ENCODE assay signal across 40 cellular contexts in the genomic region with DNA sequence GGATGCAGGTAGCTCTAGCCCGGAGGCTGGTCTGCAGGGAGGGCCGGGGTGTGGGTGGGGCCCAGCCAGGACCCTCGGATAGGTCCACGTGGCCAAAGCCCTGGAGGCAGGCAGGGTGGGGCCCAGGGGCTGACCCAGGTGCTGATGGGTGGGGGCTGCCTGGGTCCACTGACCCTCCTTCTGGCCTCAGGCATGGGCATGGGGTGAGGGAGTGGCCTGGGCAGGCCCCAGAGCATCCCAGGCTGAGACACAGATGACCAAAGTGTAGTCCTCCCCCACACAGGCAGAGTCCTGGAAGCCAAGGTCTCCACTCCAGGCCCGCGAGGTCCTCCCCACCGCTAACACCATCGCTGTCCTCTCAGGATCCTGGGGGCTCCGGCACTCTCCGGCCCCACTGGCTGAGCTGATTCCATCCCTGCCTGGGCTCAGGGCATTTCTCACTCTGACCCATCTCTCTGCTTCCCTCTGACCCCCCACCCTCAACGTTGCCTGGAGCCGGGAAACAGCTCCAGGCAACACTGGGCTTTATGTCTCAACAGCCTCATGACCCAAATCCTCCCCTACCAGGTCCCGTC.
"Had no signal": no experiment of that assay in that cellular context is flagged by ENCODE, and none has a peak within 500 bp of the region (broad histone marks: within the 10 kb centered on the region; RNA-seq: fewer than 3 reads in every experiment).

No MANE protein-coding gene starts in this region.

- H3K4me3 ChIP-seq: ascending aorta, cardiac muscle cell, MG63, Peyer's patch, SJSA1 had no signal

- H3K36me3 ChIP-seq: ascending aorta, cardiac muscle cell, MG63, Peyer's patch, SJSA1 had no signal

- H3K4me1 Mint-ChIP-seq: activated B cell treated with CpG ODN at 0.5 μM for 24 hours; activated CD4-positive, alpha-beta memory T cell treated with anti-CD3 and anti-CD28 coated beads, Interleukin-2, amount 10 ng/mL, durations not matched to agents 7 days and 5 days; activated CD8-positive, alpha-beta memory T cell treated with anti-CD3 and anti-CD28 coated beads, Interleukin-2, amount 10 ng/mL, durations not matched to agents 7 days and 5 days; activated naive CD8-positive, alpha-beta T cell treated with anti-CD3 and anti-CD28 coated beads for 36 hours; activated T-helper 17 cell treated with anti-CD3 and anti-CD28 coated beads, Interleukin-2, amount 50 U/mL, for 72 hours; central memory CD8-positive, alpha-beta T cell had no signal

- ATAC-seq: activated CD8-positive, alpha-beta memory T cell treated with anti-CD3 and anti-CD28 coated beads, Interleukin-2, amount 10 ng/mL, durations not matched to agents 7 days and 5 days; activated T-cell treated with anti-CD3 and anti-CD28 coated beads, Interleukin-2, amount 50 U/mL, for 72 hours; activated T-helper 17 cell treated with anti-CD3 and anti-CD28 coated beads, Interleukin-2, amount 50 U/mL, for 72 hours; PC-3; SK-N-SH treated with all-trans-retinoic acid at 6 μM for 48 hours had no signal

- H3K27ac Mint-ChIP-seq: activated B cell treated with CpG ODN at 0.5 μM for 24 hours; activated CD4-positive, alpha-beta memory T cell treated with anti-CD3 and anti-CD28 coated beads, Interleukin-2, amount 10 ng/mL, durations not matched to agents 7 days and 5 days; activated CD8-positive, alpha-beta memory T cell treated with anti-CD3 and anti-CD28 coated beads, Interleukin-2, amount 10 ng/mL, durations not matched to agents 7 days and 5 days; activated naive CD8-positive, alpha-beta T cell treated with anti-CD3 and anti-CD28 coated beads for 36 hours; activated T-cell treated with anti-CD3 and anti-CD28 coated beads, Interleukin-2, amount 50 U/mL, for 72 hours; activated T-helper 17 cell treated with anti-CD3 and anti-CD28 coated beads, Interleukin-2, amount 50 U/mL, for 72 hours had no signal

- H3K4me3 Mint-ChIP-seq: activated B cell treated with CpG ODN at 0.5 μM for 24 hours; activated CD4-positive, alpha-beta memory T cell treated with anti-CD3 and anti-CD28 coated beads, Interleukin-2, amount 10 ng/mL, durations not matched to agents 7 days and 5 days; activated CD8-positive, alpha-beta memory T cell treated with anti-CD3 and anti-CD28 coated beads, Interleukin-2, amount 10 ng/mL, durations not matched to agents 7 days and 5 days; activated naive CD8-positive, alpha-beta T cell treated with anti-CD3 and anti-CD28 coated beads for 36 hours; activated T-cell treated with anti-CD3 and anti-CD28 coated beads, Interleukin-2, amount 50 U/mL, for 72 hours; activated T-helper 17 cell treated with anti-CD3 and anti-CD28 coated beads, Interleukin-2, amount 50 U/mL, for 72 hours; central memory CD8-positive, alpha-beta T cell had no signal

- H3K27ac ChIP-seq: ascending aorta, cardiac muscle cell, Peyer's patch, SJSA1, VCaP had no signal

- H3K4me1 ChIP-seq: ascending aorta, SJSA1 had no signal

- H3K9me3 Mint-ChIP-seq: activated B cell treated with CpG ODN at 0.5 μM for 24 hours; activated CD4-positive, alpha-beta memory T cell treated with anti-CD3 and anti-CD28 coated beads, Interleukin-2, amount 10 ng/mL, durations not matched to agents 7 days and 5 days; activated naive CD8-positive, alpha-beta T cell treated with anti-CD3 and anti-CD28 coated beads for 36 hours; activated T-cell treated with anti-CD3 and anti-CD28 coated beads, Interleukin-2, amount 50 U/mL, for 72 hours; activated T-helper 17 cell treated with anti-CD3 and anti-CD28 coated beads, Interleukin-2, amount 50 U/mL, for 72 hours; central memory CD8-positive, alpha-beta T cell had no signal

- H3K27me3 ChIP-seq: ascending aorta, cardiac muscle cell, MG63, Peyer's patch had no signal

- H3K9me3 ChIP-seq: ascending aorta, MG63, Peyer's patch, SJSA1 had no signal

- H3K36me3 Mint-ChIP-seq: activated CD8-positive, alpha-beta memory T cell treated with anti-CD3 and anti-CD28 coated beads, Interleukin-2, amount 10 ng/mL, durations not matched to agents 7 days and 5 days; activated naive CD8-positive, alpha-beta T cell treated with anti-CD3 and anti-CD28 coated beads for 36 hours had no signal

- DNase-seq: activated B cell treated with CpG ODN at 0.5 μM for 24 hours; activated CD4-positive, alpha-beta memory T cell treated with anti-CD3 and anti-CD28 coated beads, Interleukin-2, amount 10 ng/mL, durations not matched to agents 7 days and 5 days; activated CD4-positive, alpha-beta T cell treated with anti-CD3 and anti-CD28 coated beads for 1 hour; activated CD4-positive, alpha-beta T cell treated with anti-CD3 and anti-CD28 coated beads for 48 hours; activated CD8-positive, alpha-beta memory T cell treated with anti-CD3 and anti-CD28 coated beads for 24 hours; activated CD8-positive, alpha-beta memory T cell treated with anti-CD3 and anti-CD28 coated beads, Interleukin-2, amount 10 ng/mL, durations not matched to agents 7 days and 5 days; activated CD8-positive, alpha-beta memory T cell treated with anti-CD3 and anti-CD28 coated beads, Interleukin-2, amount 50 U/mL, for 48 hours; activated effector memory CD4-positive, alpha-beta T cell treated with anti-CD3 and anti-CD28 coated beads, Interleukin-2, amount 50 U/mL, for 16 hours; activated naive CD4-positive, alpha-beta T cell; activated naive CD4-positive, alpha-beta T cell treated with anti-CD3 and anti-CD28 coated beads, Interleukin-2, amount 50 U/mL, for 16 hours; activated naive CD8-positive, alpha-beta T cell treated with anti-CD3 and anti-CD28 coated beads for 36 hours; activated T-cell treated with anti-CD3 and anti-CD28 coated beads, Interleukin-2, amount 50 U/mL, for 72 hours; amniotic stem cell; Kasumi-1; KBM-7; MG63; NCI-H1048; NCI-H1105 treated with DMSO at 0.1 percent for 48 hours; NCI-H1436; NCI-H1694; NCI-H1930; NCI-H2081 treated with DMSO at 0.1 percent for 48 hours; NCI-H510A; NCI-H526; NCI-H748 treated with DMSO at 0.1 percent for 48 hours; NK-92 treated with Interleukin-12 subunit alpha and Interleukin-12 subunit beta, amount 100 ng/mL, for 24 hours; PC-3; RPMI8226; SHP77 treated with DMSO at 0.1 percent for 48 hours; T-helper 1 cell; T-helper 2 cell; T-helper 9 cell had no signal
